ENCODE assay signal across 22 cellular contexts in the genomic region with DNA sequence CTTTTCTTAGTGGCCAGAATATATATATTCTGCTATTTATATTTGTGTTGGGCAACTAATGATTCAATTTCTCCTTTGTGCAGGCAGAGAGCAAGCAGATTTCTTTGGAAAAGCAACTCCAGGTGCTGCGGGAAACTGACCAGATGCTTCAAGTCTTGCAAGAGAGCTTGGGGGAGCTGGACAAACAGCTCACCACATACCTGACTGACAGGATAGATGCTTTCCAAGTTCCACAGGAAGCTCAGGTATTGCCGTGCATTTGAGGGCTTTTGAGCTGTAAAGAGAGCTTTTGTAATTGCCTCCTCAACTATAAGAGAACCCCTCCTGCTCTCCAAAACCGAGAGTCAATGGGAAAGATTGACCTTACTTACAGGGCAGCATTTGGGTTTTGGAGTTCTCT.
"Had no signal": no experiment of that assay in that cellular context is flagged by ENCODE, and none has a peak within 500 bp of the region (broad histone marks: within the 10 kb centered on the region; RNA-seq: fewer than 3 reads in every experiment).

No MANE protein-coding gene starts in this region.

- H3K27ac Mint-ChIP-seq: activated CD4-positive, alpha-beta T cell treated with anti-CD3 and anti-CD28 coated beads for 36 hours; activated CD8-positive, alpha-beta T cell treated with anti-CD3 and anti-CD28 coated beads for 36 hours; activated naive CD4-positive, alpha-beta T cell treated with anti-CD3 and anti-CD28 coated beads, Interleukin-2, amount 10 ng/mL, durations not matched to agents 7 days and 5 days; activated naive CD8-positive, alpha-beta T cell treated with anti-CD3 and anti-CD28 coated beads for 36 hours; activated T-cell treated with anti-CD3 and anti-CD28 coated beads, Interleukin-2, amount 50 U/mL, for 72 hours; activated T-helper 2 cell treated with anti-CD3 and anti-CD28 coated beads, Interferon-gamma antibody, Interleukin-2, Interleukin-4, amounts not matched to agents 10 μg/mL and 5 μg/mL and 100 μg/mL, durations not matched to agents 14 hours and 24 hours and 36 hours; T-cell had no signal

- H3K4me3 ChIP-seq: SK-N-MC had no signal

- DNase-seq: activated CD4-positive, alpha-beta T cell treated with anti-CD3 and anti-CD28 coated beads for 36 hours; activated CD4-positive, alpha-beta T cell treated with anti-CD3 and anti-CD28 coated beads, Interleukin-2, amount 50 U/mL, for 1 hour; activated CD8-positive, alpha-beta memory T cell treated with anti-CD3 and anti-CD28 coated beads, Interleukin-2, amount 50 U/mL, for 4 hours; activated CD8-positive, alpha-beta T cell treated with anti-CD3 and anti-CD28 coated beads for 36 hours; activated gamma-delta T cell treated with Interleukin-2 at 50 U/mL for 16 hours; activated naive CD4-positive, alpha-beta T cell treated with anti-CD3 and anti-CD28 coated beads, Interleukin-2, amount 10 ng/mL, durations not matched to agents 7 days and 5 days; activated naive CD8-positive, alpha-beta T cell treated with anti-CD3 and anti-CD28 coated beads for 36 hours; activated T-cell treated with anti-CD3 and anti-CD28 coated beads, Interleukin-2, amount 50 U/mL, for 72 hours; cerebellar nuclear complex; KG1; NCI-H1048; NCI-H146; NCI-H187 treated with DMSO at 0.1 percent for 48 hours; NCI-H2081 treated with DMSO at 0.1 percent for 48 hours; NCI-H2171 treated with DMSO at 0.1 percent for 48 hours; NCI-H226; NCI-H526 treated with DMSO at 0.1 percent for 48 hours; T-cell; T-helper 2 cell had no signal

- H3K27ac ChIP-seq: SK-N-MC, VCaP had no signal

- H3K9me3 Mint-ChIP-seq: activated CD8-positive, alpha-beta T cell treated with anti-CD3 and anti-CD28 coated beads for 36 hours; activated naive CD4-positive, alpha-beta T cell treated with anti-CD3 and anti-CD28 coated beads, Interleukin-2, amount 10 ng/mL, durations not matched to agents 7 days and 5 days; activated naive CD8-positive, alpha-beta T cell treated with anti-CD3 and anti-CD28 coated beads for 36 hours; activated T-cell treated with anti-CD3 and anti-CD28 coated beads, Interleukin-2, amount 50 U/mL, for 72 hours; activated T-helper 2 cell treated with anti-CD3 and anti-CD28 coated beads, Interferon-gamma antibody, Interleukin-2, Interleukin-4, amounts not matched to agents 10 μg/mL and 5 μg/mL and 100 μg/mL, durations not matched to agents 14 hours and 24 hours and 36 hours; T-cell had no signal

- H3K4me3 Mint-ChIP-seq: activated CD4-positive, alpha-beta T cell treated with anti-CD3 and anti-CD28 coated beads for 36 hours; activated CD8-positive, alpha-beta T cell treated with anti-CD3 and anti-CD28 coated beads for 36 hours; activated naive CD4-positive, alpha-beta T cell treated with anti-CD3 and anti-CD28 coated beads, Interleukin-2, amount 10 ng/mL, durations not matched to agents 7 days and 5 days; activated naive CD8-positive, alpha-beta T cell treated with anti-CD3 and anti-CD28 coated beads for 36 hours; activated T-cell treated with anti-CD3 and anti-CD28 coated beads, Interleukin-2, amount 50 U/mL, for 72 hours; T-cell had no signal

- H3K27me3 Mint-ChIP-seq: activated CD4-positive, alpha-beta T cell treated with anti-CD3 and anti-CD28 coated beads for 36 hours; activated CD8-positive, alpha-beta T cell treated with anti-CD3 and anti-CD28 coated beads for 36 hours; activated naive CD4-positive, alpha-beta T cell treated with anti-CD3 and anti-CD28 coated beads, Interleukin-2, amount 10 ng/mL, durations not matched to agents 7 days and 5 days; activated naive CD8-positive, alpha-beta T cell treated with anti-CD3 and anti-CD28 coated beads for 36 hours; T-cell had no signal

- H3K4me1 Mint-ChIP-seq: activated CD4-positive, alpha-beta T cell treated with anti-CD3 and anti-CD28 coated beads for 36 hours; activated naive CD8-positive, alpha-beta T cell treated with anti-CD3 and anti-CD28 coated beads for 36 hours; T-cell had no signal

- ATAC-seq: activated CD4-positive, alpha-beta T cell treated with anti-CD3 and anti-CD28 coated beads for 36 hours; activated CD8-positive, alpha-beta T cell treated with anti-CD3 and anti-CD28 coated beads for 36 hours; activated T-cell treated with anti-CD3 and anti-CD28 coated beads, Interleukin-2, amount 50 U/mL, for 72 hours; T-cell had no signal
